ENCODE assay signal across 1 cellular context in genomic region chr1:11134352-11135266, GRCh38.
TF ChIP-seq lines count a peak whose summit lies in the region.

No MANE protein-coding gene starts in this region.

TF ChIP-seq in endothelial cell of umbilical vein, 7 proteins besides CTCF, POLR2A, EP300 and RAD21:
- peak; percentile 39 for TF ChIP-seq FOS (IDR thresholded peaks at IDR 0.05; ENCODE audit: borderline replicate concordance, insufficient read depth, low read length)
- TF ChIP-seq, protein P1, sequence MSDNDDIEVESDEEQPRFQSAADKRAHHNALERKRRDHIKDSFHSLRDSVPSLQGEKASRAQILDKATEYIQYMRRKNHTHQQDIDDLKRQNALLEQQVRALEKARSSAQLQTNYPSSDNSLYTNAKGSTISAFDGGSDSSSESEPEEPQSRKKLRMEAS (IDR thresholded peaks at IDR 0.05; ENCODE audit: insufficient read depth, insufficient read length): no peak
